16 cellular contexts compared by ENCODE assay signal in genomic region chr14:61587397-61587713, GRCh38.
A peak's percentile ranks its signal among the peaks of the same experiment; 100 is the strongest.
DNase-seq lines count a peak whose midpoint lies in the region; ATAC-seq, FAIRE-seq and TF ChIP-seq lines count a peak whose summit lies in the region.
"Had no signal": no experiment of that assay in that cellular context is flagged by ENCODE, and none has a peak within 500 bp of the region (broad histone marks: within the 10 kb centered on the region; RNA-seq: fewer than 3 reads in every experiment).

No MANE protein-coding gene starts in this region.

- H3K23ac ChIP-seq in IMR-90 (ENCODE audit: low read depth, low read length) (peak overlapping the region; percentile 13; the same call in 1 of the 2 replicates), mesenchymal stem cell (ENCODE audit: low read length in 2 of 2) (no peak overlapping the region)

- dilution Hi-C loops in IMR-90 (cut with HindIII; ENCODE audit: low sequenced_read_pairs, unreplicated experiment) = no loop called here

- no peak for TF ChIP-seq RAD21 in IMR-90 (IDR thresholded peaks at IDR 0.05; ENCODE audit: low read length)

- H2BK120ac ChIP-seq in IMR-90 (ENCODE audit: low read depth, low read length) = peak overlapping the region; percentile 97
- H2BK120ac ChIP-seq in mesenchymal stem cell (ENCODE audit: low read depth, low read length) = peak overlapping the region; percentile 44

- CTCF ChIA-PET in IMR-90 (lab: Yijun Ruan, JAX) = no interaction called here

- peak overlapping the region; percentile 98; the same call in 1 of the 2 replicates for H4K5ac ChIP-seq in IMR-90 (ENCODE audit: low read depth, low read length)

- no peak overlapping the region for H2AK9ac ChIP-seq in IMR-90 (replicated peaks; ENCODE audit: low read depth, low read length, poor library complexity)

- H2BK5ac ChIP-seq in IMR-90 (ENCODE audit: low read depth, low read length, poor library complexity, severe bottlenecking) = peak overlapping the region; percentile 88
- H2BK5ac ChIP-seq in mesenchymal stem cell (ENCODE audit: low read depth, low read length, poor library complexity, severe bottlenecking) = no peak overlapping the region

- peaks cover 24% of the 10 kb centered on the region for H3K9me1 ChIP-seq in IMR-90 (ENCODE audit: insufficient read depth, low read length)

- H3K18ac ChIP-seq in IMR-90 (ENCODE audit: low read depth, low read length) (peak overlapping the region; percentile 90; the same call in 1 of the 2 replicates), mesenchymal stem cell (ENCODE audit: low read depth in 1 of 2, low read length in 2 of 2) (peak overlapping the region in 1 of 2 experiments; percentile 24)

- FAIRE-seq in pancreas (lab: Jason Lieb, UNC) = no peak

- intact Hi-C loops in IMR-90 (cut with micrococcal nuclease) = no loop called here
- intact Hi-C loops in pancreas (cut with DNase I) = no loop called here

- H3K4me2 ChIP-seq in IMR-90 (ENCODE audit: low read depth, low read length) (no peak overlapping the region), mesenchymal stem cell (ENCODE audit: low read length, poor library complexity, severe bottlenecking) (no peak overlapping the region)

- H2BK12ac ChIP-seq in mesenchymal stem cell (ENCODE audit: low read length in 2 of 2) = peak overlapping the region in 1 of 2 experiments; percentile 56

- TF ChIP-seq CTCF in IMR-90 (conservative IDR thresholded peaks at IDR 0.05; ENCODE audit: low read depth, low read length) = no peak
- no peak for TF ChIP-seq CTCF in brain microvascular endothelial cell (IDR thresholded peaks at IDR 0.05; ENCODE audit: low read depth, low read length, missing control alignments)
- no peak for TF ChIP-seq CTCF in GM13977 (IDR thresholded peaks at IDR 0.05; ENCODE audit: extremely low read depth, insufficient read depth, missing control alignments)
- no peak for TF ChIP-seq CTCF in pancreas (IDR thresholded peaks at IDR 0.05)

- peak overlapping the region; percentile 49 to 92 for H4K8ac ChIP-seq in IMR-90 (ENCODE audit: low read depth in 2 of 2, low read length in 2 of 2)
- no peak overlapping the region for H4K8ac ChIP-seq in mesenchymal stem cell (ENCODE audit: low read length)

- DNase-seq in IMR-90 = no peak
- DNase-seq in brain microvascular endothelial cell = no peak
- no peak for DNase-seq in mesenchymal stem cell
- DNase-seq in GM13977 (ENCODE audit: low spot score) = no peak
- no peak for DNase-seq in pancreas
- DNase-seq: activated CD4-positive, CD25-positive, alpha-beta regulatory T cell; activated T-cell treated with anti-CD3 and anti-CD28 coated beads, Interleukin-2, amount 50 U/mL, for 48 hours; Calu3; EL; mesendoderm; stimulated activated naive CD8-positive, alpha-beta T cell treated with anti-CD3 and anti-CD28 coated beads, Interleukin-15, Interleukin-2, amounts not matched to agents 100 U/mL and 50 U/mL, for 24 hours had no signal

- no peak overlapping the region for H2AFZ ChIP-seq in IMR-90 (replicated peaks; ENCODE audit: low read length, poor library complexity)
- H2AFZ ChIP-seq in mesenchymal stem cell (ENCODE audit: low read depth, low read length) = no peak overlapping the region

- H3K36me3 ChIP-seq in IMR-90 (ENCODE audit: control insufficient read depth, insufficient read depth, low read length) (no peaks in the 10 kb centered on the region), brain microvascular endothelial cell (replicated peaks) (no peaks in the 10 kb centered on the region), mesenchymal stem cell (ENCODE audit: control insufficient read depth in 1 of 2, insufficient read depth in 2 of 2, low read depth in 1 of 2, low read length in 2 of 2) (peaks cover 0 to 3% of the 10 kb centered on the region in 2 experiments), subcutaneous abdominal adipose tissue (ENCODE audit: control insufficient read depth in 5 of 5, insufficient read depth in 5 of 5, low read length in 5 of 5) (no peaks in the 10 kb centered on the region), pancreas (no peaks in the 10 kb centered on the region)
- H3K36me3 ChIP-seq: breast epithelium, SJCRH30 had no signal

- POLR2A ChIA-PET in IMR-90 (lab: Charles Lee; ENCODE audit: unreplicated experiment) = no interaction called here

- no peak overlapping the region for H3K4me3 ChIP-seq in IMR-90 (ENCODE audit: insufficient read depth, low read depth, low read length)
- H3K4me3 ChIP-seq in brain microvascular endothelial cell (ENCODE audit: low read depth, low read length) = no peak overlapping the region
- peak overlapping the region in 1 of 2 experiments; percentile 35 for H3K4me3 ChIP-seq in mesenchymal stem cell (ENCODE audit: insufficient read depth in 1 of 2, low read depth in 1 of 2, low read length in 2 of 2)
- H3K4me3 ChIP-seq in subcutaneous abdominal adipose tissue (ENCODE audit: low read depth in 1 of 5, low read length in 5 of 5) = no peak overlapping the region
- H3K4me3 ChIP-seq in pancreas = no peak overlapping the region
- H3K4me3 ChIP-seq: breast epithelium, SJCRH30 had no signal

- H4K91ac ChIP-seq in IMR-90 (ENCODE audit: insufficient read depth, low read depth, low read length) = peak overlapping the region; percentile 88
- no peak overlapping the region for H4K91ac ChIP-seq in mesenchymal stem cell (ENCODE audit: low read length)

- BruUV-seq in IMR-90 (replicated peaks; lab: Mats Ljungman, UMichigan) = no TSS peak

- peaks cover 31% of the 10 kb centered on the region for H3K4me1 ChIP-seq in IMR-90 (ENCODE audit: control insufficient read depth, insufficient read depth, low read length)
- H3K4me1 ChIP-seq in mesenchymal stem cell (ENCODE audit: control insufficient read depth, insufficient read depth, low read depth, low read length) = peaks cover 27% of the 10 kb centered on the region
- H3K4me1 ChIP-seq in subcutaneous abdominal adipose tissue (ENCODE audit: control insufficient read depth in 5 of 5, insufficient read depth in 5 of 5, low read length in 5 of 5) = peaks cover 12 to 43% (median 34%) of the 10 kb centered on the region in 5 donors
- peaks cover 7 to 29% (median 18%) of the 10 kb centered on the region in 3 donors for H3K4me1 ChIP-seq in pancreas
- H3K4me1 ChIP-seq: breast epithelium had no signal

- no CpG with 5 or more reads among the region's 2 CpGs for WGBS in IMR-90 (ENCODE audit: extremely low coverage in 2 of 2, insufficient read length in 1 of 2), 2 experiments
- 93% methylated on average over 2 of the region's 2 CpGs for WGBS in mesenchymal stem cell
- WGBS in pancreas, 2 donors = 96 to 100% methylated on average over 2 of the region's 2 CpGs

- H3K27ac ChIP-seq in IMR-90 (ENCODE audit: insufficient read depth, low read length) (0 out of 2 replicates have a peak overlapping the region, but pooled peaks have one; percentile 6), brain microvascular endothelial cell (peak overlapping the region; percentile 89), mesenchymal stem cell (ENCODE audit: low read length, poor library complexity, severe bottlenecking) (no peak overlapping the region), subcutaneous abdominal adipose tissue (ENCODE audit: low read depth, low read length) (peak overlapping the region; percentile 94), pancreas (peak overlapping the region in 2 of 4 donors; percentile 71 to 80)

- H3K4ac ChIP-seq in IMR-90 (ENCODE audit: low read depth, low read length) (peak overlapping the region; percentile 96), mesenchymal stem cell (ENCODE audit: low read depth in 1 of 2, low read length in 2 of 2) (peak overlapping the region in 1 of 2 experiments; percentile 13)

- 0 out of 2 replicates have a peak, but pooled peaks cover 2% of the 10 kb centered on the region for H3K9me3 ChIP-seq in IMR-90 (ENCODE audit: control insufficient read depth, insufficient read depth, low read length)
- H3K9me3 ChIP-seq in mesenchymal stem cell (ENCODE audit: control insufficient read depth, low read length) = no peaks in the 10 kb centered on the region
- H3K9me3 ChIP-seq in subcutaneous abdominal adipose tissue (ENCODE audit: control insufficient read depth in 5 of 5, low read length in 5 of 5) = peaks cover 0 to 5% (median 4%) of the 10 kb centered on the region in 5 donors
- no peaks in the 10 kb centered on the region for H3K9me3 ChIP-seq in pancreas
- H3K9me3 ChIP-seq: breast epithelium, SJCRH30 had no signal

- H3K27me3 ChIP-seq in IMR-90 (ENCODE audit: control insufficient read depth, insufficient read depth, low read length) (no peaks in the 10 kb centered on the region), brain microvascular endothelial cell (replicated peaks) (no peaks in the 10 kb centered on the region), mesenchymal stem cell (ENCODE audit: control insufficient read depth in 1 of 2, insufficient read depth in 1 of 2, low read length in 2 of 2) (no peaks in the 10 kb centered on the region), subcutaneous abdominal adipose tissue (ENCODE audit: control insufficient read depth in 5 of 5, insufficient read depth in 4 of 5, low read length in 5 of 5) (no peaks in the 10 kb centered on the region), pancreas (no peaks in the 10 kb centered on the region)
- H3K27me3 ChIP-seq: breast epithelium, SJCRH30 had no signal

- ATAC-seq in IMR-90 (ENCODE audit: low read depth) (no peak), HG02840 (IDR thresholded peaks at IDR 0.05; ENCODE audit: low FRiP score, unreplicated experiment) (no peak), pancreas (no peak)
- ATAC-seq: HCT116; stimulated activated naive CD8-positive, alpha-beta T cell treated with anti-CD3 and anti-CD28 coated beads, Interleukin-15, Interleukin-2, amounts not matched to agents 100 U/mL and 50 U/mL, for 24 hours had no signal

- H3K79me1 ChIP-seq in IMR-90 (ENCODE audit: low read depth in 1 of 2, low read length in 2 of 2) = peaks cover 6 to 22% of the 10 kb centered on the region in 2 experiments; a peak in 3 of 4 replicates
- peaks cover 8% of the 10 kb centered on the region for H3K79me1 ChIP-seq in mesenchymal stem cell (replicated peaks; ENCODE audit: low read length, poor library complexity, severe bottlenecking)

- H3K14ac ChIP-seq in IMR-90 (replicated peaks; ENCODE audit: low read depth, low read length) (peak overlapping the region; percentile 89), mesenchymal stem cell (ENCODE audit: low read length in 2 of 2) (no peak overlapping the region)

- H2BK20ac ChIP-seq in IMR-90 (ENCODE audit: low read depth, low read length) = peak overlapping the region; percentile 92

- no peaks in the 10 kb centered on the region for H4K20me1 ChIP-seq in IMR-90 (ENCODE audit: insufficient read depth, low read length)

- H3K9ac ChIP-seq in IMR-90 (ENCODE audit: low read depth, low read length) = no peak overlapping the region
- peak overlapping the region; percentile 86 for H3K9ac ChIP-seq in mesenchymal stem cell (ENCODE audit: low read length)
- H3K9ac ChIP-seq in subcutaneous abdominal adipose tissue (ENCODE audit: low read length in 5 of 5) = no peak overlapping the region

- 0 out of 2 replicates have a peak overlapping the region, but pooled peaks have one; percentile 7 for H3K56ac ChIP-seq in IMR-90 (ENCODE audit: extremely low read depth, insufficient read depth, low read length)

- TF ChIP-seq POLR2A in IMR-90 (IDR thresholded peaks at IDR 0.05; ENCODE audit: low read depth, low read length) = no peak

- peak overlapping the region; percentile 73 for H2AK5ac ChIP-seq in IMR-90 (ENCODE audit: low read depth, low read length)
- peak overlapping the region; percentile 79 for H2AK5ac ChIP-seq in mesenchymal stem cell (ENCODE audit: low read length, severe bottlenecking)

- in situ Hi-C loops in IMR-90 (cut with MboI; ENCODE audit: low sequenced_read_pairs) (no loop called here), brain microvascular endothelial cell (cut with HindIII; ENCODE audit: low pct_ligation_motif_present, low sequenced_read_pairs) (no loop called here), GM13977 (cut with MboI; ENCODE audit: low pct_unique_long_range_greater_than_20kb, low sequenced_read_pairs, unreplicated experiment) (no loop called here)

- H2BK15ac ChIP-seq in IMR-90 (ENCODE audit: low read depth, low read length) (peak overlapping the region; percentile 96), mesenchymal stem cell (ENCODE audit: low read depth, poor library complexity, severe bottlenecking) (no peak overlapping the region)
